14 cellular contexts compared by ENCODE assay signal in genomic region chr9:22622823-22623222, GRCh38.
"Had no signal": no experiment of that assay in that cellular context is flagged by ENCODE, and none has a peak within 500 bp of the region (broad histone marks: within the 10 kb centered on the region; RNA-seq: fewer than 3 reads in every experiment).

No MANE protein-coding gene starts in this region.

- H3K9me3 ChIP-seq: ascending aorta, esophagus squamous epithelium, prostate gland, testis had no signal

- H3K27me3 Mint-ChIP-seq: activated CD4-positive, alpha-beta memory T cell treated with anti-CD3 and anti-CD28 coated beads for 36 hours; activated naive CD8-positive, alpha-beta T cell had no signal

- DNase-seq: activated CD4-positive, alpha-beta memory T cell treated with anti-CD3 and anti-CD28 coated beads for 36 hours; activated gamma-delta T cell; activated T-cell treated with anti-CD3 and anti-CD28 coated beads, Interleukin-2, amount 50 U/mL, for 48 hours; esophagus squamous epithelium; kidney; stimulated activated CD4-positive, alpha-beta T cell treated with anti-CD3 and anti-CD28 coated beads, Interleukin-4, amount 100 ng/mL, for 1 hour; testis had no signal

- ATAC-seq: activated CD4-positive, CD25-positive, alpha-beta regulatory T cell treated with anti-CD3 and anti-CD28 coated beads, Interleukin-2, amount 50 U/mL, for 24 hours had no signal

- H3K4me1 ChIP-seq: ascending aorta, esophagus squamous epithelium, prostate gland, testis had no signal

- H3K27ac ChIP-seq: ascending aorta, hepatocyte, prostate gland, testis had no signal

- H3K79me2 ChIP-seq: hepatocyte had no signal

- H3K4me2 ChIP-seq: hepatocyte had no signal

- H3K36me3 Mint-ChIP-seq: activated CD4-positive, alpha-beta memory T cell treated with anti-CD3 and anti-CD28 coated beads for 36 hours; activated naive CD8-positive, alpha-beta T cell had no signal

- H3K9me3 Mint-ChIP-seq: neural crest cell had no signal

- H3K4me1 Mint-ChIP-seq: neural crest cell had no signal

- H2AFZ ChIP-seq: hepatocyte had no signal

- H3K36me3 ChIP-seq: ascending aorta, esophagus squamous epithelium, prostate gland had no signal

- H3K27ac Mint-ChIP-seq: activated CD4-positive, alpha-beta memory T cell treated with anti-CD3 and anti-CD28 coated beads for 36 hours; activated naive CD8-positive, alpha-beta T cell; stimulated activated naive CD8-positive, alpha-beta T cell treated with anti-CD3 and anti-CD28 coated beads, Interleukin-15, Interleukin-2, amounts not matched to agents 100 ng/mL and 50 ng/mL, for 24 hours had no signal

- H3K27me3 ChIP-seq: ascending aorta, esophagus squamous epithelium, hepatocyte, testis had no signal

- H3K4me3 ChIP-seq: ascending aorta, hepatocyte, prostate gland, testis had no signal

- H3K4me3 Mint-ChIP-seq: activated CD4-positive, alpha-beta memory T cell treated with anti-CD3 and anti-CD28 coated beads for 36 hours; activated naive CD8-positive, alpha-beta T cell; neural crest cell; stimulated activated naive CD8-positive, alpha-beta T cell treated with anti-CD3 and anti-CD28 coated beads, Interleukin-15, Interleukin-2, amounts not matched to agents 100 ng/mL and 50 ng/mL, for 24 hours had no signal
